Comparison of ENCODE assay signal across 8 cellular contexts in genomic region chr3:150761831-150762661, GRCh38. TPM values are rescaled to one million over a fixed set of nuclear protein-coding genes. Genes with fewer than 3 reads are reported as not detected.
DNase-seq lines count a peak whose midpoint lies in the region; ATAC-seq and TF ChIP-seq lines count a peak whose summit lies in the region.

No MANE protein-coding gene starts in this region.

- ATAC-seq in HG03354 (IDR thresholded peaks at IDR 0.05; ENCODE audit: poor library complexity, severe bottlenecking, unreplicated experiment) (peak; percentile 0), heart left ventricle (peak in 2 of 4 donors; percentile 9 to 32), GM18867 (IDR thresholded peaks at IDR 0.05; ENCODE audit: unreplicated experiment) (no peak)

- DNase-seq in BJ (ENCODE audit: low read depth) (no peak), RKO (ENCODE audit: low spot score) (peak; percentile 85), heart left ventricle (peak; percentile 52 to 72 (median 59)), osteocyte (ENCODE audit: extremely low spot score, unreplicated experiment) (no peak), NCI-H2196 treated with DMSO at 0.1 percent for 48 hours (lab: John Stamatoyannopoulos, UW; ENCODE audit: unreplicated experiment) (no peak)

- H3K9me3 Mint-ChIP-seq in osteocyte (ENCODE audit: unreplicated experiment): no peaks in the 10 kb centered on the region

- H3K36me3 Mint-ChIP-seq in osteocyte (ENCODE audit: unreplicated experiment): peaks cover 7% of the 10 kb centered on the region

- CTCF ChIA-PET in BJ (lab: Yijun Ruan, JAX): interaction anchor here (1.5 to 5.2 kb wide), 4 partner anchors 13 to 45 kb away, joined by 4 to 36 read pairs (median 16); no protein-coding TSS in a partner anchor

- H3K36me3 ChIP-seq in BJ (ENCODE audit: control insufficient read depth, insufficient read depth, low read length) (0 out of 2 replicates have a peak, but pooled peaks cover 1% of the 10 kb centered on the region), heart left ventricle (peaks cover 0 to 6% (median 0%) of the 10 kb centered on the region in 9 donors)

- WGBS in adipose tissue, 3 donors: 0% methylated on average over 48 of the region's 48 CpGs
- 0 to 1% (median 0%) methylated on average over 40 to 48 of the region's 48 CpGs for WGBS in heart left ventricle, 4 donors

- H3K4me3 Mint-ChIP-seq in osteocyte (ENCODE audit: unreplicated experiment): peak overlapping the region; percentile 89

- no peaks in the 10 kb centered on the region for H3K27me3 Mint-ChIP-seq in osteocyte (ENCODE audit: unreplicated experiment)

- peaks cover 5 to 54% (median 34%) of the 10 kb centered on the region in 12 donors for H3K4me1 ChIP-seq in heart left ventricle

- TF ChIP-seq CTCF in BJ (IDR thresholded peaks at IDR 0.05; ENCODE audit: insufficient read depth, low read depth, low read length): no peak
- TF ChIP-seq CTCF in heart left ventricle (IDR thresholded peaks at IDR 0.05): no peak
- no peak for TF ChIP-seq CTCF in osteocyte (IDR thresholded peaks at IDR 0.05)

- intact Hi-C loops in heart left ventricle (cut with DNase I): loop anchor here in 8 of 10 donors (2.0 to 10.0 kb wide), 8 partner anchors 35 to 217 kb away; partner anchors contain the start of genes EIF2A (in 4 of the 8), SERP1 (in 4 of the 8) and SELENOT (in 3 of the 8)

- H3K27me3 ChIP-seq in BJ (ENCODE audit: control insufficient read depth, insufficient read depth, low read length) (no peaks in the 10 kb centered on the region), heart left ventricle (no peaks in the 10 kb centered on the region)

- peak overlapping the region; percentile 59 for H3K4me3 ChIP-seq in BJ (ENCODE audit: low read depth, low read length)
- H3K4me3 ChIP-seq in heart left ventricle: peak overlapping the region; percentile 48 to 93 (median 83)

- no peaks in the 10 kb centered on the region for H3K9me3 ChIP-seq in heart left ventricle

- POLR2A ChIA-PET in BJ (lab: Charles Lee): interaction anchor here (0.7 to 0.9 kb wide), 2 partner anchors 18 to 135 kb away, joined by 3 to 5 read pairs; no protein-coding TSS in a partner anchor

- peaks cover 49% of the 10 kb centered on the region for H3K4me1 Mint-ChIP-seq in osteocyte (ENCODE audit: unreplicated experiment)

- H3K27ac ChIP-seq in adipose tissue (ENCODE audit: low read depth, low read length) (peak overlapping the region; percentile 94), heart left ventricle (peak overlapping the region; percentile 87 to 99 (median 96))

- no peak for TF ChIP-seq POLR2A in heart left ventricle (IDR thresholded peaks at IDR 0.05)

- H3K27ac Mint-ChIP-seq in osteocyte (ENCODE audit: unreplicated experiment): peak overlapping the region; percentile 91

RNA-seq across cellular contexts. Expression of gene SIAH2, which starts 0.9 kb away (rescaled TPM):
- polyA plus RNA-seq in BJ (2011; rRNA removed) (34.2 and 39.3 TPM in 2 replicates), adipose tissue (10 to 100 TPM; 11.2 to 26.2 (median 12.0) TPM), heart left ventricle (10 to 100 TPM in 1 of 2 donors, 1 to 10 TPM in 1; 7.1 to 24.9 TPM)
- 69.8 and 114 TPM in 2 replicates for polyA minus RNA-seq in BJ (2011; rRNA and poly(A)+ RNA removed)
- total RNA-seq in heart left ventricle (10 to 100 TPM; 16.9 to 38.7 (median 23.4) TPM), osteocyte (26.9 and 27.6 TPM in 2 replicates)

RNA-seq across cellular contexts. Expression of gene ERICH6, which starts 58.3 kb away (rescaled TPM):
- polyA plus RNA-seq in BJ (2011; rRNA removed) (not detected in 2 replicates), adipose tissue (not detected), heart left ventricle (not detected)
- polyA minus RNA-seq in BJ (2011; rRNA and poly(A)+ RNA removed): 0.09 TPM in 1 of 2 replicates, not detected in the other
- total RNA-seq in heart left ventricle (under 1 TPM in 2 of 9 donors, not detected in 7; 0.32 to 0.54 TPM), osteocyte (0.83 TPM in 1 of 2 replicates, not detected in the other)

Comparison
In these comparisons a context has a peak if more than half of its experiments do, and no peak if none do; other contexts are left out.
1. DNase-seq: peak in RKO (single experiment) and heart left ventricle (5 of 5); none in BJ (single experiment), osteocyte (single experiment) and NCI-H2196 treated with DMSO at 0.1 percent for 48 hours (single experiment).